1 cellular context compared by ENCODE assay signal in the genomic region with DNA sequence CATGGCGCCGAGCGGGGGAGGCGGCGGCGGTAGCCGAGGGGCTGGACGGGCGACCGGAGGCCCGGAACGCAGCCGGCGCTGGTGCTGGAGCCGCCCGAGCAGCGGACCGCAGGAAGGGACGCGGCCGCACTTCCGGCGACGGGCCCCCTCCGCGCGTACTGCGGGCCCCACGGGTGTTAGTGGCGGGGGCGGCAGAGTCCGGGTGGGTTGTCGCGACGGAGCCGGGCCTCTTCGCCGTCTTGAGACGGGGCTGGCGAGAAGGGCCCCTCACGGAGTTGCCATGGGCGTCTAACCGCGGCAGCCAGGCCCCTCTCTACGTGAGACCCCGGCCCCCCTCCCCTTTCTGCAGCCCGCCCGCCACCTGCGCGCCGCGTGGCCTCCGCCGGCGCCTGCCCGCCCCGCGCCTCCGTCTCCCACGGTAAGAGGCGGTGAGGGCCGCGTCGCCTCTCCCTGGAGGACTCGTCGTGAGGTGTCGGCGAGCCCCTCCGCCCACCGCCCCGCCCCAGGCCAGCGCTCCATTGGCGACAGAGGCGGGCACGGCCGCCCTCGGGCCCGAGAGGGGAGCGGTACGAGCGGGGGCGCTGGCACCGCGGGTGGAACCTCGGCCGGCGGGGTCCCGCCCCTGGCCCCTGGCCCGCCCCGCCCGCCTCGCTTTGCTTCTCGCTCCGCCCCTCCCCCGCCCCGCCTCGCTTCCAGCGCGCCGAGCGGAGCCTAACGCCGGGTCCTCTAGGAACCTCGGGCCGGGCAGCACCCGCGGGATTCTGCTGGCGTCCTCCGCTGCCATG.
TF ChIP-seq lines count a peak whose summit lies in the region.

A gene with protein sequence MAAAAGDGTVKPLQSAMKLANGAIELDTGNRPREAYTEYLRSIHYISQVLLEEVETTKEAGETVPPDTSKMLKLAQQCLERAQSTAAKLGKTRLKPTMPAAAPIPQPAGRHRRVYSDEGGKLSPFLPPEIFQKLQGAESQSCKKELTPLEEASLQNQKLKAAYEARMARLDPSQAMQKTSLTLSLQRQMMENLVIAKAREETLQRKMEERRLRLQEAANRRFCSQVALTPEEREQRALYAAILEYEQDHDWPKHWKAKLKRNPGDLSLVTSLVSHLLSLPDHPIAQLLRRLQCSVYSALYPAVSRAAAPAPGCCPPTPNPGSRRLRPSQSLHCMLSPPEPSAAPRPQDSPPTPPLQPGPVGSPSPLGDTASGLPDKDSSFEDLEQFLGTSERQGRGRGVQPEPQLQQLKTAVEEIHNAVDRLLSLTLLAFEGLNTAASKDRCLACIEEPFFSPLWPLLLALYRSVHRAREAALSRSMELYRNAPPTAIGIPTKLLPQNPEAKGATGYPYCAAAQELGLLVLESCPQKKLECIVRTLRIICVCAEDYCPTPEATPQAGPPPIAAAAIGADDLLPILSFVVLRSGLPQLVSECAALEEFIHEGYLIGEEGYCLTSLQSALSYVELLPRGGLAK (minus strand): TSS at position 40 of the 785 bp plus-strand sequence. CDS start 37 bp downstream, at position 3.
A gene with protein sequence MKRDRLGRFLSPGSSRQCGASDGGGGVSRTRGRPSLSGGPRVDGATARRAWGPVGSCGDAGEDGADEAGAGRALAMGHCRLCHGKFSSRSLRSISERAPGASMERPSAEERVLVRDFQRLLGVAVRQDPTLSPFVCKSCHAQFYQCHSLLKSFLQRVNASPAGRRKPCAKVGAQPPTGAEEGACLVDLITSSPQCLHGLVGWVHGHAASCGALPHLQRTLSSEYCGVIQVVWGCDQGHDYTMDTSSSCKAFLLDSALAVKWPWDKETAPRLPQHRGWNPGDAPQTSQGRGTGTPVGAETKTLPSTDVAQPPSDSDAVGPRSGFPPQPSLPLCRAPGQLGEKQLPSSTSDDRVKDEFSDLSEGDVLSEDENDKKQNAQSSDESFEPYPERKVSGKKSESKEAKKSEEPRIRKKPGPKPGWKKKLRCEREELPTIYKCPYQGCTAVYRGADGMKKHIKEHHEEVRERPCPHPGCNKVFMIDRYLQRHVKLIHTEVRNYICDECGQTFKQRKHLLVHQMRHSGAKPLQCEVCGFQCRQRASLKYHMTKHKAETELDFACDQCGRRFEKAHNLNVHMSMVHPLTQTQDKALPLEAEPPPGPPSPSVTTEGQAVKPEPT (plus strand): TSS at position 679 of the 785 bp plus-strand sequence. CDS start 104 bp downstream, at position 783.

TF ChIP-seq in HepG2, 621 proteins besides CTCF, POLR2A, EP300 and RAD21 (continued from another document and continues in another):
- TF ChIP-seq, protein P1, sequence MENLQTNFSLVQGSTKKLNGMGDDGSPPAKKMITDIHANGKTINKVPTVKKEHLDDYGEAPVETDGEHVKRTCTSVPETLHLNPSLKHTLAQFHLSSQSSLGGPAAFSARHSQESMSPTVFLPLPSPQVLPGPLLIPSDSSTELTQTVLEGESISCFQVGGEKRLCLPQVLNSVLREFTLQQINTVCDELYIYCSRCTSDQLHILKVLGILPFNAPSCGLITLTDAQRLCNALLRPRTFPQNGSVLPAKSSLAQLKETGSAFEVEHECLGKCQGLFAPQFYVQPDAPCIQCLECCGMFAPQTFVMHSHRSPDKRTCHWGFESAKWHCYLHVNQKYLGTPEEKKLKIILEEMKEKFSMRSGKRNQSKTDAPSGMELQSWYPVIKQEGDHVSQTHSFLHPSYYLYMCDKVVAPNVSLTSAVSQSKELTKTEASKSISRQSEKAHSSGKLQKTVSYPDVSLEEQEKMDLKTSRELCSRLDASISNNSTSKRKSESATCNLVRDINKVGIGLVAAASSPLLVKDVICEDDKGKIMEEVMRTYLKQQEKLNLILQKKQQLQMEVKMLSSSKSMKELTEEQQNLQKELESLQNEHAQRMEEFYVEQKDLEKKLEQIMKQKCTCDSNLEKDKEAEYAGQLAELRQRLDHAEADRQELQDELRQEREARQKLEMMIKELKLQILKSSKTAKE (CRISPR knock-in tag; IDR thresholded peaks at IDR 0.05; ENCODE audit: borderline replicate concordance): peak; percentile 34; the same call in 1 of the 2 replicates
- no peak for TF ChIP-seq ZNF335 (CRISPR knock-in tag; IDR thresholded peaks at IDR 0.05)
- 0 out of 2 replicates have a peak, but pooled peaks have one; percentile 33 for TF ChIP-seq FOSL1 (CRISPR knock-in tag; IDR thresholded peaks at IDR 0.05; ENCODE audit: borderline replicate concordance)
- TF ChIP-seq HOXA7 (CRISPR knock-in tag; IDR thresholded peaks at IDR 0.05): 0 out of 2 replicates have a peak, but pooled peaks have one; percentile 78
- no peak for TF ChIP-seq HNF4A (CRISPR knock-in tag; IDR thresholded peaks at IDR 0.05)
- TF ChIP-seq SNAPC2 (CRISPR knock-in tag; IDR thresholded peaks at IDR 0.05): no peak
- TF ChIP-seq, protein P2, sequence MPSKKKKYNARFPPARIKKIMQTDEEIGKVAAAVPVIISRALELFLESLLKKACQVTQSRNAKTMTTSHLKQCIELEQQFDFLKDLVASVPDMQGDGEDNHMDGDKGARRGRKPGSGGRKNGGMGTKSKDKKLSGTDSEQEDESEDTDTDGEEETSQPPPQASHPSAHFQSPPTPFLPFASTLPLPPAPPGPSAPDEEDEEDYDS (CRISPR knock-in tag; IDR thresholded peaks at IDR 0.05): peak; percentile 8; the same call in 1 of the 2 replicates
- TF ChIP-seq, protein P3, sequence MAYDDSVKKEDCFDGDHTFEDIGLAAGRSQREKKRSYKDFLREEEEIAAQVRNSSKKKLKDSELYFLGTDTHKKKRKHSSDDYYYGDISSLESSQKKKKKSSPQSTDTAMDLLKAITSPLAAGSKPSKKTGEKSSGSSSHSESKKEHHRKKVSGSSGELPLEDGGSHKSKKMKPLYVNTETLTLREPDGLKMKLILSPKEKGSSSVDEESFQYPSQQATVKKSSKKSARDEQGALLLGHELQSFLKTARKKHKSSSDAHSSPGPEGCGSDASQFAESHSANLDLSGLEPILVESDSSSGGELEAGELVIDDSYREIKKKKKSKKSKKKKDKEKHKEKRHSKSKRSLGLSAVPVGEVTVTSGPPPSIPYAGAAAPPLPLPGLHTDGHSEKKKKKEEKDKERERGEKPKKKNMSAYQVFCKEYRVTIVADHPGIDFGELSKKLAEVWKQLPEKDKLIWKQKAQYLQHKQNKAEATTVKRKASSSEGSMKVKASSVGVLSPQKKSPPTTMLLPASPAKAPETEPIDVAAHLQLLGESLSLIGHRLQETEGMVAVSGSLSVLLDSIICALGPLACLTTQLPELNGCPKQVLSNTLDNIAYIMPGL (CRISPR knock-in tag; IDR thresholded peaks at IDR 0.05; ENCODE audit: borderline replicate concordance in 1 of 2, low read depth in 1 of 2): peak in 1 of 2 experiments; percentile 69
- TF ChIP-seq, protein P4, sequence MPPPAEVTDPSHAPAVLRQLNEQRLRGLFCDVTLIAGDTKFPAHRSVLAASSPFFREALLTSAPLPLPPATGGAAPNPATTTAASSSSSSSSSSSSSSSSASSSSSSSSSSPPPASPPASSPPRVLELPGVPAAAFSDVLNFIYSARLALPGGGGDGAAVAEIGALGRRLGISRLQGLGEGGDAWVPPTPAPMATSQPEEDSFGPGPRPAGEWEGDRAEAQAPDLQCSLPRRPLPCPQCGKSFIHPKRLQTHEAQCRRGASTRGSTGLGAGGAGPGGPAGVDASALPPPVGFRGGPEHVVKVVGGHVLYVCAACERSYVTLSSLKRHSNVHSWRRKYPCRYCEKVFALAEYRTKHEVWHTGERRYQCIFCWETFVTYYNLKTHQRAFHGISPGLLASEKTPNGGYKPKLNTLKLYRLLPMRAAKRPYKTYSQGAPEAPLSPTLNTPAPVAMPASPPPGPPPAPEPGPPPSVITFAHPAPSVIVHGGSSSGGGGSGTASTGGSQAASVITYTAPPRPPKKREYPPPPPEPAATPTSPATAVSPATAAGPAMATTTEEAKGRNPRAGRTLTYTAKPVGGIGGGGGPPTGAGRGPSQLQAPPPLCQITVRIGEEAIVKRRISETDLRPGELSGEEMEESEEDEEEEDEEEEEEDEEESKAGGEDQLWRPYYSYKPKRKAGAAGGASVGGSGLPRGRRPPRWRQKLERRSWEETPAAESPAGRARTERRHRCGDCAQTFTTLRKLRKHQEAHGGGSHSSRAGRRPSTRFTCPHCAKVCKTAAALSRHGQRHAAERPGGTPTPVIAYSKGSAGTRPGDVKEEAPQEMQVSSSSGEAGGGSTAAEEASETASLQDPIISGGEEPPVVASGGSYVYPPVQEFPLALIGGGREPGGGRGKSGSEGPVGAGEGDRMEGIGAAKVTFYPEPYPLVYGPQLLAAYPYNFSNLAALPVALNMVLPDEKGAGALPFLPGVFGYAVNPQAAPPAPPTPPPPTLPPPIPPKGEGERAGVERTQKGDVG (CRISPR knock-in tag; IDR thresholded peaks at IDR 0.05; ENCODE audit: borderline replicate concordance): no peak
- TF ChIP-seq THRA (CRISPR knock-in tag; IDR thresholded peaks at IDR 0.05; ENCODE audit: borderline replicate concordance): peak; percentile 45
- TF ChIP-seq NR3C1 (CRISPR knock-in tag; IDR thresholded peaks at IDR 0.05): no peak
- no peak for TF ChIP-seq ZNF33A (CRISPR knock-in tag; IDR thresholded peaks at IDR 0.05; ENCODE audit: borderline replicate concordance)
- no peak for TF ChIP-seq ZNF17 (CRISPR knock-in tag; IDR thresholded peaks at IDR 0.05)
- peak; percentile 86 for TF ChIP-seq KDM3A (CRISPR knock-in tag; IDR thresholded peaks at IDR 0.05; ENCODE audit: low read depth)
- TF ChIP-seq ZNF770 (CRISPR knock-in tag; IDR thresholded peaks at IDR 0.05): peak; percentile 79; the same call in 1 of the 2 replicates
- peak; percentile 28; the same call in 1 of the 2 replicates for TF ChIP-seq EED (CRISPR knock-in tag; IDR thresholded peaks at IDR 0.05)
- TF ChIP-seq ZNF562 (CRISPR knock-in tag; IDR thresholded peaks at IDR 0.05; ENCODE audit: borderline replicate concordance): peak; percentile 72; the same call in 1 of the 2 replicates
- peak; percentile 47 for TF ChIP-seq IKZF4 (CRISPR knock-in tag; IDR thresholded peaks at IDR 0.05; ENCODE audit: borderline replicate concordance, low read depth, not compliant biosample characterization)
- TF ChIP-seq POGK (CRISPR knock-in tag; conservative IDR thresholded peaks at IDR 0.05): peak; percentile 97
- peak; percentile 72 for TF ChIP-seq HDAC2 (CRISPR knock-in tag; IDR thresholded peaks at IDR 0.05)
- 0 out of 2 replicates have a peak, but pooled peaks have one; percentile 28 for TF ChIP-seq ZKSCAN8 (CRISPR knock-in tag; IDR thresholded peaks at IDR 0.05; ENCODE audit: borderline replicate concordance)
- peak; percentile 51 for TF ChIP-seq SP5 (CRISPR knock-in tag; IDR thresholded peaks at IDR 0.05; ENCODE audit: borderline replicate concordance, low read depth)
- TF ChIP-seq, protein P5, sequence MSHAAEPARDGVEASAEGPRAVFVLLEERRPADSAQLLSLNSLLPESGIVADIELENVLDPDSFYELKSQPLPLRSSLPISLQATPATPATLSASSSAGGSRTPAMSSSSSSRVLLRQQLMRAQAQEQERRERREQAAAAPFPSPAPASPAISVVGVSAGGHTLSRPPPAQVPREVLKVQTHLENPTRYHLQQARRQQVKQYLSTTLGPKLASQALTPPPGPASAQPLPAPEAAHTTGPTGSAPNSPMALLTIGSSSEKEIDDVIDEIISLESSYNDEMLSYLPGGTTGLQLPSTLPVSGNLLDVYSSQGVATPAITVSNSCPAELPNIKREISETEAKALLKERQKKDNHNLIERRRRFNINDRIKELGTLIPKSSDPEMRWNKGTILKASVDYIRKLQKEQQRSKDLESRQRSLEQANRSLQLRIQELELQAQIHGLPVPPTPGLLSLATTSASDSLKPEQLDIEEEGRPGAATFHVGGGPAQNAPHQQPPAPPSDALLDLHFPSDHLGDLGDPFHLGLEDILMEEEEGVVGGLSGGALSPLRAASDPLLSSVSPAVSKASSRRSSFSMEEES (CRISPR knock-in tag; IDR thresholded peaks at IDR 0.05): peak; percentile 14; the same call in 1 of the 2 replicates
- peak; percentile 74; the same call in 1 of the 2 replicates for TF ChIP-seq ZGPAT (CRISPR knock-in tag; IDR thresholded peaks at IDR 0.05)
- no peak for TF ChIP-seq ZNF296 (CRISPR knock-in tag; conservative IDR thresholded peaks at IDR 0.05)
- no peak for TF ChIP-seq SOX13 (IDR thresholded peaks at IDR 0.05)
- TF ChIP-seq SOX13 (CRISPR knock-in tag; conservative IDR thresholded peaks at IDR 0.05 in 1 of 2, IDR thresholded peaks at IDR 0.05 in 1 of 2): peak in 1 of 2 experiments; percentile 0; a peak in 1 of 4 replicates
